Comparison of ENCODE assay signal across 8 cellular contexts in genomic region chr1:98468111-98468717, GRCh38.
A peak's percentile ranks its signal among the peaks of the same experiment; 100 is the strongest.
DNase-seq lines count a peak whose midpoint lies in the region; ATAC-seq and TF ChIP-seq lines count a peak whose summit lies in the region.

No MANE protein-coding gene starts in this region.

- H3K4ac ChIP-seq in mesenchymal stem cell (ENCODE audit: low read depth in 1 of 2, low read length in 2 of 2), result no peak overlapping the region

- H2BK15ac ChIP-seq in mesenchymal stem cell (ENCODE audit: low read depth, poor library complexity, severe bottlenecking), result no peak overlapping the region

- no CpG with 5 or more reads among the region's 2 CpGs for WGBS in mesenchymal stem cell

- no peak for ATAC-seq in HG03097 (IDR thresholded peaks at IDR 0.05; ENCODE audit: low FRiP score, unreplicated experiment)

- CTCF ChIA-PET in AG04449 (lab: Yijun Ruan, JAX), result interaction anchor here (0.7 to 5.5 kb wide), 59 partner anchors 9 to 1502 kb away, joined by 3 to 117 read pairs (median 4); partner anchors contain the start of gene DPYD

- no peak overlapping the region for H3K27ac ChIP-seq in mesenchymal stem cell (ENCODE audit: low read length, poor library complexity, severe bottlenecking)
- H3K27ac ChIP-seq in caudate nucleus (ENCODE audit: low read depth, low read length), result no peak overlapping the region

- no peak overlapping the region for H3K18ac ChIP-seq in mesenchymal stem cell (ENCODE audit: low read depth in 1 of 2, low read length in 2 of 2)

- POLR2A ChIA-PET in AG04449 (lab: Yijun Ruan, JAX), result interaction anchor here (1.3 kb wide), 1 partner anchor 381 kb away, joined by 3 read pairs; no protein-coding TSS in a partner anchor

- H2AK5ac ChIP-seq in mesenchymal stem cell (ENCODE audit: low read length, severe bottlenecking), result no peak overlapping the region

- H3K4me2 ChIP-seq in mesenchymal stem cell (ENCODE audit: low read length, poor library complexity, severe bottlenecking), result no peak overlapping the region

- no peak overlapping the region for H3K23ac ChIP-seq in mesenchymal stem cell (ENCODE audit: low read length in 2 of 2)

- H2BK12ac ChIP-seq in mesenchymal stem cell (ENCODE audit: low read length in 2 of 2), result no peak overlapping the region

- H3K4me3 ChIP-seq in AG04449 (ENCODE audit: low read depth, low read length), result no peak overlapping the region
- no peak overlapping the region for H3K4me3 ChIP-seq in mesenchymal stem cell (ENCODE audit: insufficient read depth in 1 of 2, low read depth in 1 of 2, low read length in 2 of 2)

- DNase-seq in AG04449 (ENCODE audit: low read depth, low spot score) (peak; percentile 21), NCI-H345 treated with DMSO at 0.1 percent for 48 hours (lab: John Stamatoyannopoulos, UW; ENCODE audit: unreplicated experiment) (peak; percentile 1), cerebellum (ENCODE audit: low spot score) (peak; percentile 0), mesenchymal stem cell (peak; percentile 65), caudate nucleus (lab: John Stamatoyannopoulos, UW) (no peak)
- DNase-seq in activated CD4-positive, alpha-beta T cell treated with anti-CD3 and anti-CD28 coated beads, Interleukin-2, amount 50 U/mL, for 4 hours, result no peak

- no peaks in the 10 kb centered on the region for H3K79me1 ChIP-seq in mesenchymal stem cell (replicated peaks; ENCODE audit: low read length, poor library complexity, severe bottlenecking)

- H2BK5ac ChIP-seq in mesenchymal stem cell (ENCODE audit: low read depth, low read length, poor library complexity, severe bottlenecking), result no peak overlapping the region

- H2BK120ac ChIP-seq in mesenchymal stem cell (ENCODE audit: low read depth, low read length), result no peak overlapping the region

- no peak overlapping the region for H4K91ac ChIP-seq in mesenchymal stem cell (ENCODE audit: low read length)

- H3K9ac ChIP-seq in mesenchymal stem cell (ENCODE audit: low read length), result peak overlapping the region; percentile 51

- H4K8ac ChIP-seq in mesenchymal stem cell (ENCODE audit: low read length), result no peak overlapping the region

- no peaks in the 10 kb centered on the region for H3K9me3 ChIP-seq in mesenchymal stem cell (ENCODE audit: control insufficient read depth, low read length)

- H2AFZ ChIP-seq in mesenchymal stem cell (ENCODE audit: low read depth, low read length), result no peak overlapping the region

- H3K27me3 ChIP-seq in mesenchymal stem cell (ENCODE audit: control insufficient read depth in 1 of 2, insufficient read depth in 1 of 2, low read length in 2 of 2), result no peaks in the 10 kb centered on the region

- no peak overlapping the region for H3K14ac ChIP-seq in mesenchymal stem cell (ENCODE audit: low read length in 2 of 2)

- no peaks in the 10 kb centered on the region for H3K4me1 ChIP-seq in mesenchymal stem cell (ENCODE audit: control insufficient read depth, insufficient read depth, low read depth, low read length)

- TF ChIP-seq CTCF in AG04449 (IDR thresholded peaks at IDR 0.05; ENCODE audit: insufficient read depth, low read length, missing control alignments) (peak; percentile 56), GM12873 (IDR thresholded peaks at IDR 0.05; ENCODE audit: insufficient read depth, low read depth, low read length, missing control alignments) (peak; percentile 53)

- H3K36me3 ChIP-seq in mesenchymal stem cell (ENCODE audit: control insufficient read depth in 1 of 2, insufficient read depth in 2 of 2, low read depth in 1 of 2, low read length in 2 of 2), result no peaks in the 10 kb centered on the region

Comparison
In these comparisons a context has a peak if more than half of its experiments do, and no peak if none do; other contexts are left out.
1. DNase-seq: peak in AG04449 (single experiment), NCI-H345 treated with DMSO at 0.1 percent for 48 hours (single experiment), cerebellum (single experiment) and mesenchymal stem cell (single experiment); none in caudate nucleus (0 of 61) and activated CD4-positive, alpha-beta T cell treated with anti-CD3 and anti-CD28 coated beads, Interleukin-2, amount 50 U/mL, for 4 hours (0 of 2).